In genomic region chr6:41497994-41498393, GRCh38 we compare ENCODE assay signal across 2 cellular contexts.
TF ChIP-seq lines count a peak whose summit lies in the region.

No MANE protein-coding gene starts in this region.

TF ChIP-seq in SK-N-SH treated with all-trans-retinoic acid at 6 μM for 48 hours, 23 proteins besides CTCF, POLR2A, EP300 and RAD21 (continued from another document):
- TF ChIP-seq CREB5 (CRISPR knock-in tag; IDR thresholded peaks at IDR 0.05; ENCODE audit: low read depth) (no peak), OSR1 (CRISPR knock-in tag; IDR thresholded peaks at IDR 0.05) (no peak), ZFP30 (CRISPR knock-in tag; IDR thresholded peaks at IDR 0.05) (no peak), ZNF565 (CRISPR knock-in tag; conservative IDR thresholded peaks at IDR 0.05; ENCODE audit: low read depth) (no peak)

TF ChIP-seq in SK-N-SH, 30 proteins besides CTCF, POLR2A, EP300 and RAD21 (continued from another document):
- TF ChIP-seq GABPA (IDR thresholded peaks at IDR 0.05; ENCODE audit: low read depth) (no peak), PBX3 (IDR thresholded peaks at IDR 0.05) (no peak), NFIC (IDR thresholded peaks at IDR 0.05; ENCODE audit: borderline replicate concordance) (no peak), ELF1 (IDR thresholded peaks at IDR 0.05) (no peak), FOSL2 (IDR thresholded peaks at IDR 0.05; ENCODE audit: borderline replicate concordance, low read depth) (no peak), RFX5 (IDR thresholded peaks at IDR 0.05; ENCODE audit: low read length) (no peak), FOXM1 (IDR thresholded peaks at IDR 0.05; ENCODE audit: low read depth) (no peak), MAX (IDR thresholded peaks at IDR 0.05; ENCODE audit: low read depth) (no peak), CHD2 (IDR thresholded peaks at IDR 0.05; ENCODE audit: low read length, partially characterized antibody) (no peak), IRF3 (IDR thresholded peaks at IDR 0.05; ENCODE audit: low read depth, low read length) (no peak)
